Comparison of ENCODE assay signal across 2 cellular contexts in the genomic region with DNA sequence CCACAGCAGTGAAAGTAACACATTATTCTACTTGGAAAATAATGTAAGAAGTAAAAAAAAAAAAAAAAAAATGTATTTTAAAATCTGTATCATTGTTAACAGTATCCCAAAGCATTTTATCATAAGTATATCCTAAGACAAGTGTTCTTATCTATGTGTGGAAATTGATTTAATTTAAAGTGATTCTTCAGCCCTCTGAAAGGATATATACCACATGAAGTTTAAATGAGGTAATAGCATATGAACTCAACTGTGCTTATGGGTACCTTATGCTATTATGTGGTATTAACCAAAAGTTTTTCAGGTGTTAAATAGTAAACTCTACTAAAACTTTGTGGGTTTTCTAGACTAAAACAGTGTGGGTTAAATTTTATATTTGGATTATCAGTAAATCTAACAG.
TF ChIP-seq lines count a peak whose summit lies in the region.

No MANE protein-coding gene starts in this region.

TF ChIP-seq in HepG2, 621 proteins besides CTCF, POLR2A, EP300 and RAD21:
- TF ChIP-seq NONO (IDR thresholded peaks at IDR 0.05) (no peak), NONO (CRISPR knock-in tag; conservative IDR thresholded peaks at IDR 0.05) (no peak), ZNF749 (CRISPR knock-in tag; IDR thresholded peaks at IDR 0.05; ENCODE audit: borderline replicate concordance) (no peak), MTF1 (CRISPR knock-in tag; IDR thresholded peaks at IDR 0.05) (no peak), ZNF207 (IDR thresholded peaks at IDR 0.05; ENCODE audit: borderline replicate concordance) (no peak), HNRNPL (IDR thresholded peaks at IDR 0.05; ENCODE audit: low read depth, low read length) (no peak), ZNF616 (CRISPR knock-in tag; IDR thresholded peaks at IDR 0.05; ENCODE audit: low read depth) (no peak), ZNF709 (CRISPR knock-in tag; IDR thresholded peaks at IDR 0.05) (no peak)
- TF ChIP-seq, protein P1, sequence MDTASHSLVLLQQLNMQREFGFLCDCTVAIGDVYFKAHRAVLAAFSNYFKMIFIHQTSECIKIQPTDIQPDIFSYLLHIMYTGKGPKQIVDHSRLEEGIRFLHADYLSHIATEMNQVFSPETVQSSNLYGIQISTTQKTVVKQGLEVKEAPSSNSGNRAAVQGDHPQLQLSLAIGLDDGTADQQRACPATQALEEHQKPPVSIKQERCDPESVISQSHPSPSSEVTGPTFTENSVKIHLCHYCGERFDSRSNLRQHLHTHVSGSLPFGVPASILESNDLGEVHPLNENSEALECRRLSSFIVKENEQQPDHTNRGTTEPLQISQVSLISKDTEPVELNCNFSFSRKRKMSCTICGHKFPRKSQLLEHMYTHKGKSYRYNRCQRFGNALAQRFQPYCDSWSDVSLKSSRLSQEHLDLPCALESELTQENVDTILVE (CRISPR knock-in tag; IDR thresholded peaks at IDR 0.05) = no peak
- TF ChIP-seq, protein P2, sequence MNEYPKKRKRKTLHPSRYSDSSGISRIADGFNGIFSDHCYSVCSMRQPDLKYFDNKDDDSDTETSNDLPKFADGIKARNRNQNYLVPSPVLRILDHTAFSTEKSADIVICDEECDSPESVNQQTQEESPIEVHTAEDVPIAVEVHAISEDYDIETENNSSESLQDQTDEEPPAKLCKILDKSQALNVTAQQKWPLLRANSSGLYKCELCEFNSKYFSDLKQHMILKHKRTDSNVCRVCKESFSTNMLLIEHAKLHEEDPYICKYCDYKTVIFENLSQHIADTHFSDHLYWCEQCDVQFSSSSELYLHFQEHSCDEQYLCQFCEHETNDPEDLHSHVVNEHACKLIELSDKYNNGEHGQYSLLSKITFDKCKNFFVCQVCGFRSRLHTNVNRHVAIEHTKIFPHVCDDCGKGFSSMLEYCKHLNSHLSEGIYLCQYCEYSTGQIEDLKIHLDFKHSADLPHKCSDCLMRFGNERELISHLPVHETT (CRISPR knock-in tag; conservative IDR thresholded peaks at IDR 0.05) = no peak

TF ChIP-seq in GM12878, 131 proteins besides CTCF, POLR2A, EP300 and RAD21:
- TF ChIP-seq IRF4 (IDR thresholded peaks at IDR 0.05; ENCODE audit: low read depth, low read length) (no peak), STAT3 (IDR thresholded peaks at IDR 0.05; ENCODE audit: low read depth, low read length) (no peak), MEF2B (IDR thresholded peaks at IDR 0.05; ENCODE audit: partially characterized antibody, poor library complexity, severe bottlenecking) (no peak), NRF1 (conservative IDR thresholded peaks at IDR 0.05; ENCODE audit: low read depth, low read length) (no peak), YBX1 (IDR thresholded peaks at IDR 0.05) (no peak), BRCA1 (IDR thresholded peaks at IDR 0.05; ENCODE audit: low read depth, low read length) (no peak), CEBPB (IDR thresholded peaks at IDR 0.05; ENCODE audit: borderline replicate concordance in 1 of 2, low read depth in 2 of 2, low read length in 2 of 2) (no peak), KAT2A (conservative IDR thresholded peaks at IDR 0.05; ENCODE audit: control insufficient read depth, low read depth, low read length) (no peak), TARDBP (IDR thresholded peaks at IDR 0.05; ENCODE audit: borderline replicate concordance) (no peak), FOS (IDR thresholded peaks at IDR 0.05; ENCODE audit: borderline replicate concordance, extremely low read depth, insufficient read length) (no peak), ZNF217 (IDR thresholded peaks at IDR 0.05) (no peak), CBFB (IDR thresholded peaks at IDR 0.05; ENCODE audit: low read depth) (no peak), IKZF2 (IDR thresholded peaks at IDR 0.05) (no peak), EZH2 (IDR thresholded peaks at IDR 0.05; ENCODE audit: borderline replicate concordance, control insufficient read depth, low read depth, low read length) (no peak)
- TF ChIP-seq, protein P3, sequence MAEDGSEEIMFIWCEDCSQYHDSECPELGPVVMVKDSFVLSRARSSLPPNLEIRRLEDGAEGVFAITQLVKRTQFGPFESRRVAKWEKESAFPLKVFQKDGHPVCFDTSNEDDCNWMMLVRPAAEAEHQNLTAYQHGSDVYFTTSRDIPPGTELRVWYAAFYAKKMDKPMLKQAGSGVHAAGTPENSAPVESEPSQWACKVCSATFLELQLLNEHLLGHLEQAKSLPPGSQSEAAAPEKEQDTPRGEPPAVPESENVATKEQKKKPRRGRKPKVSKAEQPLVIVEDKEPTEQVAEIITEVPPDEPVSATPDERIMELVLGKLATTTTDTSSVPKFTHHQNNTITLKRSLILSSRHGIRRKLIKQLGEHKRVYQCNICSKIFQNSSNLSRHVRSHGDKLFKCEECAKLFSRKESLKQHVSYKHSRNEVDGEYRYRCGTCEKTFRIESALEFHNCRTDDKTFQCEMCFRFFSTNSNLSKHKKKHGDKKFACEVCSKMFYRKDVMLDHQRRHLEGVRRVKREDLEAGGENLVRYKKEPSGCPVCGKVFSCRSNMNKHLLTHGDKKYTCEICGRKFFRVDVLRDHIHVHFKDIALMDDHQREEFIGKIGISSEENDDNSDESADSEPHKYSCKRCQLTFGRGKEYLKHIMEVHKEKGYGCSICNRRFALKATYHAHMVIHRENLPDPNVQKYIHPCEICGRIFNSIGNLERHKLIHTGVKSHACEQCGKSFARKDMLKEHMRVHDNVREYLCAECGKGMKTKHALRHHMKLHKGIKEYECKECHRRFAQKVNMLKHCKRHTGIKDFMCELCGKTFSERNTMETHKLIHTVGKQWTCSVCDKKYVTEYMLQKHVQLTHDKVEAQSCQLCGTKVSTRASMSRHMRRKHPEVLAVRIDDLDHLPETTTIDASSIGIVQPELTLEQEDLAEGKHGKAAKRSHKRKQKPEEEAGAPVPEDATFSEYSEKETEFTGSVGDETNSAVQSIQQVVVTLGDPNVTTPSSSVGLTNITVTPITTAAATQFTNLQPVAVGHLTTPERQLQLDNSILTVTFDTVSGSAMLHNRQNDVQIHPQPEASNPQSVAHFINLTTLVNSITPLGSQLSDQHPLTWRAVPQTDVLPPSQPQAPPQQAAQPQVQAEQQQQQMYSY (CRISPR knock-in tag; IDR thresholded peaks at IDR 0.05) = no peak
- TF ChIP-seq, protein P4, sequence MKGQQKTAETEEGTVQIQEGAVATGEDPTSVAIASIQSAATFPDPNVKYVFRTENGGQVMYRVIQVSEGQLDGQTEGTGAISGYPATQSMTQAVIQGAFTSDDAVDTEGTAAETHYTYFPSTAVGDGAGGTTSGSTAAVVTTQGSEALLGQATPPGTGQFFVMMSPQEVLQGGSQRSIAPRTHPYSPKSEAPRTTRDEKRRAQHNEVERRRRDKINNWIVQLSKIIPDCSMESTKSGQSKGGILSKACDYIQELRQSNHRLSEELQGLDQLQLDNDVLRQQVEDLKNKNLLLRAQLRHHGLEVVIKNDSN (IDR thresholded peaks at IDR 0.05; ENCODE audit: borderline replicate concordance, extremely low read length, insufficient read depth, low read depth, low read length) = no peak
- TF ChIP-seq, protein P5, sequence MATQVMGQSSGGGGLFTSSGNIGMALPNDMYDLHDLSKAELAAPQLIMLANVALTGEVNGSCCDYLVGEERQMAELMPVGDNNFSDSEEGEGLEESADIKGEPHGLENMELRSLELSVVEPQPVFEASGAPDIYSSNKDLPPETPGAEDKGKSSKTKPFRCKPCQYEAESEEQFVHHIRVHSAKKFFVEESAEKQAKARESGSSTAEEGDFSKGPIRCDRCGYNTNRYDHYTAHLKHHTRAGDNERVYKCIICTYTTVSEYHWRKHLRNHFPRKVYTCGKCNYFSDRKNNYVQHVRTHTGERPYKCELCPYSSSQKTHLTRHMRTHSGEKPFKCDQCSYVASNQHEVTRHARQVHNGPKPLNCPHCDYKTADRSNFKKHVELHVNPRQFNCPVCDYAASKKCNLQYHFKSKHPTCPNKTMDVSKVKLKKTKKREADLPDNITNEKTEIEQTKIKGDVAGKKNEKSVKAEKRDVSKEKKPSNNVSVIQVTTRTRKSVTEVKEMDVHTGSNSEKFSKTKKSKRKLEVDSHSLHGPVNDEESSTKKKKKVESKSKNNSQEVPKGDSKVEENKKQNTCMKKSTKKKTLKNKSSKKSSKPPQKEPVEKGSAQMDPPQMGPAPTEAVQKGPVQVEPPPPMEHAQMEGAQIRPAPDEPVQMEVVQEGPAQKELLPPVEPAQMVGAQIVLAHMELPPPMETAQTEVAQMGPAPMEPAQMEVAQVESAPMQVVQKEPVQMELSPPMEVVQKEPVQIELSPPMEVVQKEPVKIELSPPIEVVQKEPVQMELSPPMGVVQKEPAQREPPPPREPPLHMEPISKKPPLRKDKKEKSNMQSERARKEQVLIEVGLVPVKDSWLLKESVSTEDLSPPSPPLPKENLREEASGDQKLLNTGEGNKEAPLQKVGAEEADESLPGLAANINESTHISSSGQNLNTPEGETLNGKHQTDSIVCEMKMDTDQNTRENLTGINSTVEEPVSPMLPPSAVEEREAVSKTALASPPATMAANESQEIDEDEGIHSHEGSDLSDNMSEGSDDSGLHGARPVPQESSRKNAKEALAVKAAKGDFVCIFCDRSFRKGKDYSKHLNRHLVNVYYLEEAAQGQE (IDR thresholded peaks at IDR 0.05; ENCODE audit: low read depth, low read length) = no peak
- TF ChIP-seq, protein P6, sequence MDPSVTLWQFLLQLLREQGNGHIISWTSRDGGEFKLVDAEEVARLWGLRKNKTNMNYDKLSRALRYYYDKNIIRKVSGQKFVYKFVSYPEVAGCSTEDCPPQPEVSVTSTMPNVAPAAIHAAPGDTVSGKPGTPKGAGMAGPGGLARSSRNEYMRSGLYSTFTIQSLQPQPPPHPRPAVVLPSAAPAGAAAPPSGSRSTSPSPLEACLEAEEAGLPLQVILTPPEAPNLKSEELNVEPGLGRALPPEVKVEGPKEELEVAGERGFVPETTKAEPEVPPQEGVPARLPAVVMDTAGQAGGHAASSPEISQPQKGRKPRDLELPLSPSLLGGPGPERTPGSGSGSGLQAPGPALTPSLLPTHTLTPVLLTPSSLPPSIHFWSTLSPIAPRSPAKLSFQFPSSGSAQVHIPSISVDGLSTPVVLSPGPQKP (IDR thresholded peaks at IDR 0.05; ENCODE audit: low read depth, low read length) = no peak
- TF ChIP-seq, protein P7, sequence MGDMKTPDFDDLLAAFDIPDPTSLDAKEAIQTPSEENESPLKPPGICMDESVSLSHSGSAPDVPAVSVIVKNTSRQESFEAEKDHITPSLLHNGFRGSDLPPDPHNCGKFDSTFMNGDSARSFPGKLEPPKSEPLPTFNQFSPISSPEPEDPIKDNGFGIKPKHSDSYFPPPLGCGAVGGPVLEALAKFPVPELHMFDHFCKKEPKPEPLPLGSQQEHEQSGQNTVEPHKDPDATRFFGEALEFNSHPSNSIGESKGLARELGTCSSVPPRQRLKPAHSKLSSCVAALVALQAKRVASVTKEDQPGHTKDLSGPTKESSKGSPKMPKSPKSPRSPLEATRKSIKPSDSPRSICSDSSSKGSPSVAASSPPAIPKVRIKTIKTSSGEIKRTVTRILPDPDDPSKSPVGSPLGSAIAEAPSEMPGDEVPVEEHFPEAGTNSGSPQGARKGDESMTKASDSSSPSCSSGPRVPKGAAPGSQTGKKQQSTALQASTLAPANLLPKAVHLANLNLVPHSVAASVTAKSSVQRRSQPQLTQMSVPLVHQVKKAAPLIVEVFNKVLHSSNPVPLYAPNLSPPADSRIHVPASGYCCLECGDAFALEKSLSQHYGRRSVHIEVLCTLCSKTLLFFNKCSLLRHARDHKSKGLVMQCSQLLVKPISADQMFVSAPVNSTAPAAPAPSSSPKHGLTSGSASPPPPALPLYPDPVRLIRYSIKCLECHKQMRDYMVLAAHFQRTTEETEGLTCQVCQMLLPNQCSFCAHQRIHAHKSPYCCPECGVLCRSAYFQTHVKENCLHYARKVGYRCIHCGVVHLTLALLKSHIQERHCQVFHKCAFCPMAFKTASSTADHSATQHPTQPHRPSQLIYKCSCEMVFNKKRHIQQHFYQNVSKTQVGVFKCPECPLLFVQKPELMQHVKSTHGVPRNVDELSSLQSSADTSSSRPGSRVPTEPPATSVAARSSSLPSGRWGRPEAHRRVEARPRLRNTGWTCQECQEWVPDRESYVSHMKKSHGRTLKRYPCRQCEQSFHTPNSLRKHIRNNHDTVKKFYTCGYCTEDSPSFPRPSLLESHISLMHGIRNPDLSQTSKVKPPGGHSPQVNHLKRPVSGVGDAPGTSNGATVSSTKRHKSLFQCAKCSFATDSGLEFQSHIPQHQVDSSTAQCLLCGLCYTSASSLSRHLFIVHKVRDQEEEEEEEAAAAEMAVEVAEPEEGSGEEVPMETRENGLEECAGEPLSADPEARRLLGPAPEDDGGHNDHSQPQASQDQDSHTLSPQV (IDR thresholded peaks at IDR 0.05) = no peak
- TF ChIP-seq, protein P8, sequence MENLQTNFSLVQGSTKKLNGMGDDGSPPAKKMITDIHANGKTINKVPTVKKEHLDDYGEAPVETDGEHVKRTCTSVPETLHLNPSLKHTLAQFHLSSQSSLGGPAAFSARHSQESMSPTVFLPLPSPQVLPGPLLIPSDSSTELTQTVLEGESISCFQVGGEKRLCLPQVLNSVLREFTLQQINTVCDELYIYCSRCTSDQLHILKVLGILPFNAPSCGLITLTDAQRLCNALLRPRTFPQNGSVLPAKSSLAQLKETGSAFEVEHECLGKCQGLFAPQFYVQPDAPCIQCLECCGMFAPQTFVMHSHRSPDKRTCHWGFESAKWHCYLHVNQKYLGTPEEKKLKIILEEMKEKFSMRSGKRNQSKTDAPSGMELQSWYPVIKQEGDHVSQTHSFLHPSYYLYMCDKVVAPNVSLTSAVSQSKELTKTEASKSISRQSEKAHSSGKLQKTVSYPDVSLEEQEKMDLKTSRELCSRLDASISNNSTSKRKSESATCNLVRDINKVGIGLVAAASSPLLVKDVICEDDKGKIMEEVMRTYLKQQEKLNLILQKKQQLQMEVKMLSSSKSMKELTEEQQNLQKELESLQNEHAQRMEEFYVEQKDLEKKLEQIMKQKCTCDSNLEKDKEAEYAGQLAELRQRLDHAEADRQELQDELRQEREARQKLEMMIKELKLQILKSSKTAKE (IDR thresholded peaks at IDR 0.05; ENCODE audit: low read depth, poor library complexity, severe bottlenecking) = no peak
